ENCODE assay signal across 8 cellular contexts in genomic region chr10:11724938-11725776, GRCh38. TPM values are rescaled to one million over a fixed set of nuclear protein-coding genes. Genes with fewer than 3 reads are reported as not detected.
A peak's percentile ranks its signal among the peaks of the same experiment; 100 is the strongest.
DNase-seq lines count a peak whose midpoint lies in the region; ATAC-seq and TF ChIP-seq lines count a peak whose summit lies in the region.

No MANE protein-coding gene starts in this region.

- intact Hi-C loops in CD14-positive monocyte (cut with micrococcal nuclease) = loop anchor here (5.0 kb wide), 1 partner anchor 208 kb away; no protein-coding TSS in a partner anchor

- H3K36me3 Mint-ChIP-seq in CD14-positive monocyte = no peaks in the 10 kb centered on the region
- no peaks in the 10 kb centered on the region for H3K36me3 Mint-ChIP-seq in activated T-cell treated with anti-CD3 and anti-CD28 coated beads, Interleukin-2, amount 50 U/mL, for 24 hours (ENCODE audit: low read depth)

- TF ChIP-seq CTCF in CD14-positive monocyte (IDR thresholded peaks at IDR 0.05) (peak; percentile 83), epithelial cell of esophagus (IDR thresholded peaks at IDR 0.05; ENCODE audit: insufficient read depth, low read depth, low read length, missing control alignments) (peak; percentile 88)

- H3K9me3 Mint-ChIP-seq in CD14-positive monocyte = peaks cover 6 to 18% (median 10%) of the 10 kb centered on the region in 7 donors
- no peaks in the 10 kb centered on the region for H3K9me3 Mint-ChIP-seq in activated T-cell treated with anti-CD3 and anti-CD28 coated beads, Interleukin-2, amount 50 U/mL, for 24 hours

- peaks cover 0 to 8% (median 3%) of the 10 kb centered on the region in 3 donors for H3K27me3 Mint-ChIP-seq in CD14-positive monocyte (ENCODE audit: low read depth in 3 of 3)
- peaks cover 30% of the 10 kb centered on the region for H3K27me3 Mint-ChIP-seq in activated T-cell treated with anti-CD3 and anti-CD28 coated beads, Interleukin-2, amount 50 U/mL, for 24 hours

- peak; percentile 8 for DNase-seq in CD14-positive monocyte (ENCODE audit: low spot score)
- DNase-seq in RPMI8226 = peak; percentile 62
- DNase-seq in epithelial cell of esophagus (ENCODE audit: low read depth) = peak; percentile 76
- peak; percentile 72 for DNase-seq in myocyte (ENCODE audit: low read depth)
- DNase-seq in activated T-cell treated with anti-CD3 and anti-CD28 coated beads, Interleukin-2, amount 50 U/mL, for 24 hours = no peak

- peaks cover 21% of the 10 kb centered on the region for H3K4me1 Mint-ChIP-seq in CD14-positive monocyte
- peaks cover 7% of the 10 kb centered on the region for H3K4me1 Mint-ChIP-seq in activated T-cell treated with anti-CD3 and anti-CD28 coated beads, Interleukin-2, amount 50 U/mL, for 24 hours (ENCODE audit: low read depth)

- H3K27ac Mint-ChIP-seq in CD14-positive monocyte = no peak overlapping the region
- no peak overlapping the region for H3K27ac Mint-ChIP-seq in activated T-cell treated with anti-CD3 and anti-CD28 coated beads, Interleukin-2, amount 50 U/mL, for 24 hours

- ATAC-seq in GM18505 (IDR thresholded peaks at IDR 0.05; ENCODE audit: unreplicated experiment) = peak; percentile 75
- peak; percentile 65 for ATAC-seq in HG03280 (IDR thresholded peaks at IDR 0.05; ENCODE audit: unreplicated experiment)
- ATAC-seq in GM21576 (IDR thresholded peaks at IDR 0.05; ENCODE audit: unreplicated experiment) = no peak

- H3K4me3 Mint-ChIP-seq in CD14-positive monocyte = no peak overlapping the region
- no peak overlapping the region for H3K4me3 Mint-ChIP-seq in activated T-cell treated with anti-CD3 and anti-CD28 coated beads, Interleukin-2, amount 50 U/mL, for 24 hours

- no peak for TF ChIP-seq POLR2A in GM18505 (IDR thresholded peaks at IDR 0.05; ENCODE audit: borderline replicate concordance, extremely low read depth, insufficient read depth, insufficient read length)

- H3K4me3 ChIP-seq in epithelial cell of esophagus (ENCODE audit: low read length) = no peak overlapping the region

RNA-seq across cellular contexts. Expression of gene ECHDC3, which starts 17.0 kb away (rescaled TPM):
- polyA plus RNA-seq in CD14-positive monocyte = 10 to 100 TPM in 1 of 2 donors, 1 to 10 TPM in 1; 9.4 to 10.6 TPM
- 1.3 and 2.4 TPM in 2 replicates for total RNA-seq in myocyte
- polyA plus RNA-seq in myocyte (2012) = 0.74 TPM
